In genomic region chr10:72084094-72084459, GRCh38 we compare ENCODE assay signal across 10 cellular contexts. TPM values are rescaled to one million over a fixed set of nuclear protein-coding genes. Genes with fewer than 3 reads are reported as not detected.
A peak's percentile ranks its signal among the peaks of the same experiment; 100 is the strongest.
DNase-seq lines count a peak whose midpoint lies in the region; ATAC-seq and TF ChIP-seq lines count a peak whose summit lies in the region.
"Had no signal": no experiment of that assay in that cellular context is flagged by ENCODE, and none has a peak within 500 bp of the region (broad histone marks: within the 10 kb centered on the region; RNA-seq: fewer than 3 reads in every experiment).

No MANE protein-coding gene starts in this region.

- H2BK15ac ChIP-seq in mesendoderm (replicated peaks; ENCODE audit: low read depth): no peak overlapping the region

- H4K5ac ChIP-seq in mesendoderm (ENCODE audit: low read length): no peak overlapping the region

- H2BK5ac ChIP-seq in mesendoderm (ENCODE audit: low read length): no peak overlapping the region

- H3K18ac ChIP-seq in mesendoderm (ENCODE audit: low read length): no peak overlapping the region

- CTCF ChIA-PET in CD4-positive, alpha-beta memory T cell (lab: Charles Lee; ENCODE audit: partially characterized antibody): interaction anchor here (0.6 to 2.4 kb wide), 6 partner anchors 13 to 253 kb away, joined by 3 to 11 read pairs (median 4); no protein-coding TSS in a partner anchor

- H3K4me1 ChIP-seq in CD4-positive, alpha-beta memory T cell (ENCODE audit: insufficient read depth, low read length): peaks cover 82% of the 10 kb centered on the region
- peaks cover 2% of the 10 kb centered on the region for H3K4me1 ChIP-seq in mesendoderm (ENCODE audit: control insufficient read depth, low read depth, low read length)

- H3K4ac ChIP-seq in mesendoderm (ENCODE audit: low read depth, low read length): no peak overlapping the region

- H3K36me3 ChIP-seq in CD4-positive, alpha-beta memory T cell (ENCODE audit: insufficient read depth, low read length): peaks cover 51% of the 10 kb centered on the region
- H3K36me3 ChIP-seq in mesendoderm (ENCODE audit: control insufficient read depth, insufficient read depth, low read length): no peaks in the 10 kb centered on the region

- H3K4me3 ChIP-seq in CD4-positive, alpha-beta memory T cell (ENCODE audit: low read length in 2 of 2): peak overlapping the region; percentile 68 to 98
- H3K4me3 ChIP-seq in mesendoderm (ENCODE audit: low read length): no peak overlapping the region

- intact Hi-C loops in CD4-positive, alpha-beta memory T cell (cut with micrococcal nuclease): loop anchor here (10.0 kb wide), 1 partner anchor 339 kb away; no protein-coding TSS in a partner anchor
- intact Hi-C loops in activated CD4-positive, alpha-beta T cell treated with anti-CD3 and anti-CD28 coated beads, Interleukin-2, amount 10 ng/mL, durations not matched to agents 24 days and 14 days (cut with micrococcal nuclease): loop anchor here (10.0 kb wide), 1 partner anchor 339 kb away; no protein-coding TSS in a partner anchor

- H4K8ac ChIP-seq in mesendoderm (ENCODE audit: low read depth, low read length): no peak overlapping the region

- H3K9me3 Mint-ChIP-seq in CD4-positive, alpha-beta memory T cell: peaks cover 0 to 3% (median 0%) of the 10 kb centered on the region in 8 donors
- no peaks in the 10 kb centered on the region for H3K9me3 Mint-ChIP-seq in activated CD4-positive, alpha-beta T cell treated with anti-CD3 and anti-CD28 coated beads, Interleukin-2, amount 10 ng/mL, durations not matched to agents 24 days and 14 days
- H3K9me3 Mint-ChIP-seq in HFFc6: no peaks in the 10 kb centered on the region

- H3K27me3 Mint-ChIP-seq in CD4-positive, alpha-beta memory T cell: peaks cover 0 to 2% of the 10 kb centered on the region in 2 donors
- no peaks in the 10 kb centered on the region for H3K27me3 Mint-ChIP-seq in activated CD4-positive, alpha-beta T cell treated with anti-CD3 and anti-CD28 coated beads, Interleukin-2, amount 10 ng/mL, durations not matched to agents 24 days and 14 days
- H3K27me3 Mint-ChIP-seq in HFFc6 (ENCODE audit: insufficient read depth): peaks cover 29% of the 10 kb centered on the region

- no peak overlapping the region for H3K9ac ChIP-seq in mesendoderm (ENCODE audit: low read length)

- no peak overlapping the region for H2BK120ac ChIP-seq in mesendoderm (ENCODE audit: low read depth, low read length)

- H3K79me2 ChIP-seq in mesendoderm (ENCODE audit: control insufficient read depth, insufficient read depth, low read length): no peaks in the 10 kb centered on the region

- peak overlapping the region; percentile 90 to 99 (median 97) for H3K27ac Mint-ChIP-seq in CD4-positive, alpha-beta memory T cell
- H3K27ac Mint-ChIP-seq in activated CD4-positive, alpha-beta T cell treated with anti-CD3 and anti-CD28 coated beads, Interleukin-2, amount 10 ng/mL, durations not matched to agents 24 days and 14 days: peak overlapping the region; percentile 87
- no peak overlapping the region for H3K27ac Mint-ChIP-seq in HFFc6

- POLR2A ChIA-PET in CD4-positive, alpha-beta memory T cell (lab: Charles Lee; ENCODE audit: partially characterized antibody): interaction anchor here (0.6 to 14.0 kb wide), 14 partner anchors 15 to 1506 kb away, joined by 3 to 329 read pairs (median 4); partner anchors contain the start of genes ANAPC16 and ASCC1

- H3K9me3 ChIP-seq in CD4-positive, alpha-beta memory T cell (ENCODE audit: control insufficient read depth in 1 of 2, low read length in 2 of 2): no peaks in the 10 kb centered on the region

- peaks cover 54 to 89% (median 73%) of the 10 kb centered on the region in 4 donors for H3K4me1 Mint-ChIP-seq in CD4-positive, alpha-beta memory T cell
- H3K4me1 Mint-ChIP-seq in activated CD4-positive, alpha-beta T cell treated with anti-CD3 and anti-CD28 coated beads, Interleukin-2, amount 10 ng/mL, durations not matched to agents 24 days and 14 days: peaks cover 71% of the 10 kb centered on the region
- peaks cover 6% of the 10 kb centered on the region; the same call in 1 of the 2 replicates for H3K4me1 Mint-ChIP-seq in HFFc6 (ENCODE audit: low read depth)

- no peak for TF ChIP-seq CTCF in HFFc6 (IDR thresholded peaks at IDR 0.05)

- no peak overlapping the region for H2AK5ac ChIP-seq in mesendoderm (ENCODE audit: low read length)

- no CpG with 5 or more reads among the region's 9 CpGs for WGBS in mesendoderm (ENCODE audit: extremely low coverage, insufficient coverage, low lambda C conversion rate)

- H3K56ac ChIP-seq in mesendoderm (ENCODE audit: low read length): no peak overlapping the region

- no peak overlapping the region for H3K4me2 ChIP-seq in mesendoderm (ENCODE audit: low read length)

- H3K27me3 ChIP-seq in CD4-positive, alpha-beta memory T cell (ENCODE audit: insufficient read depth, low read length): no peaks in the 10 kb centered on the region
- peaks cover 27% of the 10 kb centered on the region for H3K27me3 ChIP-seq in mesendoderm (ENCODE audit: insufficient read depth, low read length, poor library complexity)

- H3K79me1 ChIP-seq in mesendoderm (ENCODE audit: low read length): no peaks in the 10 kb centered on the region

- ATAC-seq in HG02759 (IDR thresholded peaks at IDR 0.05; ENCODE audit: unreplicated experiment): no peak
- ATAC-seq: HepG2 had no signal

- H3K4me3 Mint-ChIP-seq in CD4-positive, alpha-beta memory T cell: peak overlapping the region; percentile 94 to 99 (median 97)
- H3K4me3 Mint-ChIP-seq in activated CD4-positive, alpha-beta T cell treated with anti-CD3 and anti-CD28 coated beads, Interleukin-2, amount 10 ng/mL, durations not matched to agents 24 days and 14 days: peak overlapping the region; percentile 96
- no peak overlapping the region for H3K4me3 Mint-ChIP-seq in HFFc6

- no peak overlapping the region for H3K23ac ChIP-seq in mesendoderm (ENCODE audit: low read length)

- H3K36me3 Mint-ChIP-seq in CD4-positive, alpha-beta memory T cell: peaks cover 25 to 73% of the 10 kb centered on the region in 2 donors
- H3K36me3 Mint-ChIP-seq in activated CD4-positive, alpha-beta T cell treated with anti-CD3 and anti-CD28 coated beads, Interleukin-2, amount 10 ng/mL, durations not matched to agents 24 days and 14 days (ENCODE audit: low read depth): peaks cover 24% of the 10 kb centered on the region
- no peaks in the 10 kb centered on the region for H3K36me3 Mint-ChIP-seq in HFFc6 (ENCODE audit: low read depth)

- peak overlapping the region; percentile 94 for H3K27ac ChIP-seq in CD4-positive, alpha-beta memory T cell (ENCODE audit: low read depth, low read length)
- H3K27ac ChIP-seq in mesendoderm (ENCODE audit: low read depth, low read length): no peak overlapping the region

- DNase-seq in CD4-positive, alpha-beta memory T cell: peak; percentile 71 to 87 (median 77)
- peak; percentile 85 for DNase-seq in activated CD4-positive, alpha-beta T cell treated with anti-CD3 and anti-CD28 coated beads, Interleukin-2, amount 10 ng/mL, durations not matched to agents 24 days and 14 days
- peak; percentile 74 for DNase-seq in activated naive CD4-positive, alpha-beta T cell treated with anti-CD3 and anti-CD28 coated beads, Interleukin-2, amount 50 U/mL, for 16 hours
- peak; percentile 32 to 58 for DNase-seq in stimulated activated CD4-positive, alpha-beta T cell treated with anti-CD3 and anti-CD28 coated beads, Interleukin-12 subunit alpha, Interleukin-12 subunit beta, amount 100 ng/mL, for 24 hours (ENCODE audit: low read depth in 2 of 2)
- DNase-seq in HFFc6: no peak
- DNase-seq in dedifferentiated amniotic fluid mesenchymal stem cell (ENCODE audit: extremely low spot score): no peak
- no peak for DNase-seq in mesendoderm
- DNase-seq: SHP77 treated with DMSO at 0.1 percent for 48 hours had no signal

RNA-seq across cellular contexts. Expression of gene SPOCK2, which starts 4.3 kb away (rescaled TPM):
- total RNA-seq in CD4-positive, alpha-beta memory T cell: 100 to 1,000 TPM; 552 to 556 TPM
- 100 to 1,000 TPM; 174 to 260 TPM for polyA plus RNA-seq in CD4-positive, alpha-beta memory T cell
- total RNA-seq in activated CD4-positive, alpha-beta T cell treated with anti-CD3 and anti-CD28 coated beads, Interleukin-2, amount 10 ng/mL, durations not matched to agents 24 days and 14 days: 104 and 106 TPM in 2 replicates
- not detected for total RNA-seq in HFFc6 (2021; fragmentation: NEBNext Ultra II Directional; extraction: Animal tissue kit (Norgen Biotek cat#: 25700))
- 1.2 TPM for polyA plus RNA-seq in mesendoderm (2013, experiment 1 of 2)
- polyA plus RNA-seq in mesendoderm (2013, experiment 2 of 2): 1.1 TPM

Comparison
In these comparisons a context has a peak if more than half of its experiments do, and no peak if none do; other contexts are left out.
1. DNase-seq: peak in CD4-positive, alpha-beta memory T cell (5 of 5), activated CD4-positive, alpha-beta T cell treated with anti-CD3 and anti-CD28 coated beads, Interleukin-2, amount 10 ng/mL, durations not matched to agents 24 days and 14 days (single experiment), activated naive CD4-positive, alpha-beta T cell treated with anti-CD3 and anti-CD28 coated beads, Interleukin-2, amount 50 U/mL, for 16 hours (single experiment) and stimulated activated CD4-positive, alpha-beta T cell treated with anti-CD3 and anti-CD28 coated beads, Interleukin-12 subunit alpha, Interleukin-12 subunit beta, amount 100 ng/mL, for 24 hours (2 of 2); none in HFFc6 (single experiment), dedifferentiated amniotic fluid mesenchymal stem cell (single experiment) and mesendoderm (single experiment).
2. RNA of gene SPOCK2, which starts 4.3 kb away (total RNA-seq): 552 to 556 TPM in CD4-positive, alpha-beta memory T cell and 104 to 106 TPM in activated CD4-positive, alpha-beta T cell treated with anti-CD3 and anti-CD28 coated beads, Interleukin-2, amount 10 ng/mL, durations not matched to agents 24 days and 14 days; not detected in HFFc6; every median in the first group is over 100 times any median in the second.